ENCODE assay signal across 9 cellular contexts in genomic region chr1:156624814-156625435, GRCh38. TPM values are rescaled to one million over a fixed set of nuclear protein-coding genes. Genes with fewer than 3 reads are reported as not detected.
DNase-seq lines count a peak whose midpoint lies in the region; ATAC-seq, FAIRE-seq and TF ChIP-seq lines count a peak whose summit lies in the region.
"Had no signal": no experiment of that assay in that cellular context is flagged by ENCODE, and none has a peak within 500 bp of the region (broad histone marks: within the 10 kb centered on the region; RNA-seq: fewer than 3 reads in every experiment).

No MANE protein-coding gene starts in this region.

- no peak overlapping the region for H3K23ac ChIP-seq in H1 (ENCODE audit: insufficient read length)

- H3K4me2 ChIP-seq in H1 (ENCODE audit: insufficient read depth in 1 of 2, low read depth in 2 of 2, low read length in 2 of 2), result peak overlapping the region; percentile 81 to 99

- peak overlapping the region; percentile 65; the same call in 1 of the 2 replicates for H2BK15ac ChIP-seq in H1 (ENCODE audit: low read length)

- H4K20me1 ChIP-seq in H1 (replicated peaks in 1 of 2; ENCODE audit: control insufficient read depth in 1 of 2, insufficient read depth in 2 of 2, low read length in 2 of 2), result peaks cover 0 to 1% of the 10 kb centered on the region in 2 experiments

- no peak overlapping the region for H2BK5ac ChIP-seq in H1 (ENCODE audit: low read depth, low read length)

- H2BK12ac ChIP-seq in H1 (ENCODE audit: low read depth, low read length), result no peak overlapping the region

- no peak overlapping the region for H4K5ac ChIP-seq in H1 (ENCODE audit: insufficient read length, low read depth, low read length)

- H2AK5ac ChIP-seq in H1 (ENCODE audit: low read depth, low read length), result no peak overlapping the region

- H3K9me3 Mint-ChIP-seq in natural killer cell, result no peaks in the 10 kb centered on the region

- POLR2A ChIA-PET in AG04450 (lab: Yijun Ruan, JAX) (interaction anchor here (0.5 kb wide), 1 partner anchor 17 kb away, joined by 3 read pairs; no protein-coding TSS in a partner anchor), H1 (lab: Charles Lee; ENCODE audit: partially characterized antibody) (interaction anchor here (0.6 to 5.8 kb wide), 15 partner anchors 16 to 166 kb away, joined by 3 to 46 read pairs (median 5); partner anchors contain the start of genes BCAN and NES)

- H3K27me3 ChIP-seq in AG04450 (ENCODE audit: control insufficient read depth, insufficient read depth, low read length) (peaks cover 46% of the 10 kb centered on the region), HUES64 (ENCODE audit: insufficient read depth, low read length) (peaks cover 70% of the 10 kb centered on the region), H1 (replicated peaks in 1 of 4; ENCODE audit: control insufficient read depth in 3 of 4, extremely low read depth in 1 of 4, insufficient read depth in 3 of 4, low read length in 3 of 4) (peaks cover 31 to 57% (median 41%) of the 10 kb centered on the region in 4 experiments)

- no peak overlapping the region for H2BK120ac ChIP-seq in H1 (replicated peaks; ENCODE audit: low read depth, low read length)

- H3K56ac ChIP-seq in H1 (replicated peaks; ENCODE audit: insufficient read length, low read depth, low read length), result no peak overlapping the region

- CTCF ChIA-PET in AG04450 (lab: Charles Lee), result interaction anchor here (0.7 to 6.5 kb wide), 8 partner anchors 13 to 179 kb away, joined by 3 to 175 read pairs (median 6); partner anchors contain the start of genes ISG20L2, METTL25B and NES
- CTCF ChIA-PET in H1 (lab: Charles Lee; ENCODE audit: partially characterized antibody), result interaction anchor here (0.5 to 43.0 kb wide), 31 partner anchors 8 to 288 kb away, joined by 3 to 868 read pairs (median 4); partner anchors contain the start of genes BCAN, CRABP2, ISG20L2 and MEF2D

- TF ChIP-seq EP300 in H1 (IDR thresholded peaks at IDR 0.05; ENCODE audit: borderline replicate concordance in 1 of 2, low read depth in 2 of 2, low read length in 2 of 2), result no peak

- TF ChIP-seq POLR2A in H1 (IDR thresholded peaks at IDR 0.05; ENCODE audit: control extremely low read depth in 1 of 2, low read depth in 2 of 2, low read length in 2 of 2), result no peak

- H3K27ac Mint-ChIP-seq in natural killer cell, result no peak overlapping the region

- H4K8ac ChIP-seq in H1 (ENCODE audit: extremely low read depth, insufficient read depth, low read length), result peak overlapping the region; percentile 84

- H3K9me3 ChIP-seq in AG04450 (ENCODE audit: control insufficient read depth, insufficient read depth, low read length), result no peaks in the 10 kb centered on the region; the same call in 1 of the 2 replicates
- no peaks in the 10 kb centered on the region for H3K9me3 ChIP-seq in HUES64 (ENCODE audit: insufficient read depth, low read depth, low read length)
- no peaks in the 10 kb centered on the region for H3K9me3 ChIP-seq in H1 (ENCODE audit: insufficient read depth in 2 of 2, low read depth in 1 of 2, low read length in 1 of 2)
- H3K9me3 ChIP-seq: adrenal gland had no signal

- ATAC-seq in natural killer cell (peak in 1 of 3 donors; percentile 24), GM19467 (IDR thresholded peaks at IDR 0.05; ENCODE audit: unreplicated experiment) (no peak), HG02571 (IDR thresholded peaks at IDR 0.05; ENCODE audit: unreplicated experiment) (no peak), sciatic nerve (no peak)

- TF ChIP-seq RAD21 in H1 (IDR thresholded peaks at IDR 0.05 in 1 of 2, conservative IDR thresholded peaks at IDR 0.05 in 1 of 2; ENCODE audit: low read depth in 2 of 2, low read length in 2 of 2), result no peak

- peak overlapping the region; percentile 20; the same call in 1 of the 2 replicates for H2AFZ ChIP-seq in H1 (ENCODE audit: low read length)

- H3K4ac ChIP-seq in H1 (replicated peaks; ENCODE audit: insufficient read length, low read depth, low read length), result no peak overlapping the region

- H4K91ac ChIP-seq in H1 (replicated peaks; ENCODE audit: insufficient read length, low read length), result no peak overlapping the region

- H3K4me1 ChIP-seq in HUES64 (ENCODE audit: insufficient read depth, low read length) (no peaks in the 10 kb centered on the region), H1 (replicated peaks in 1 of 4; ENCODE audit: control insufficient read depth in 3 of 4, insufficient read depth in 4 of 4, low read length in 3 of 4) (peaks cover 0 to 9% (median 2%) of the 10 kb centered on the region in 4 experiments; a peak in 5 of 7 replicates)

- peak overlapping the region; percentile 15; the same call in 1 of the 2 replicates for H3K18ac ChIP-seq in H1 (ENCODE audit: extremely low read depth, low read length)

- H3K27me3 Mint-ChIP-seq in natural killer cell (ENCODE audit: low read depth in 2 of 2), result peaks cover 56 to 58% of the 10 kb centered on the region in 2 donors

- intact Hi-C loops in natural killer cell (cut with micrococcal nuclease) (loop anchor here (5.0 kb wide), 1 partner anchor 52 kb away; the partner anchor contains the start of gene NES), sciatic nerve (cut with DNase I) (no loop called here)

- no peak overlapping the region for H3K27ac ChIP-seq in AG04450 (ENCODE audit: low read depth, low read length)
- H3K27ac ChIP-seq in HUES64 (ENCODE audit: low read depth, low read length), result no peak overlapping the region
- no peak overlapping the region for H3K27ac ChIP-seq in H1 (ENCODE audit: low read depth, low read length)

- H3K4me1 Mint-ChIP-seq in natural killer cell, result peaks cover 7 to 8% of the 10 kb centered on the region in 2 donors

- H3K79me2 ChIP-seq in H1 (ENCODE audit: control insufficient read depth in 1 of 2, insufficient read depth in 2 of 2, low read length in 2 of 2), result no peaks in the 10 kb centered on the region

- FAIRE-seq in H1 (lab: Jason Lieb, UNC), result no peak

- H3K4me3 ChIP-seq in AG04450 (ENCODE audit: low read depth, low read length), result peak overlapping the region; percentile 35; the same call in 1 of the 2 replicates
- peak overlapping the region; percentile 68 for H3K4me3 ChIP-seq in HUES64 (ENCODE audit: low read length)
- peak overlapping the region; percentile 44 to 71 (median 48) for H3K4me3 ChIP-seq in H1 (ENCODE audit: extremely low read depth in 1 of 4, insufficient read depth in 2 of 4, low read depth in 3 of 4, low read length in 4 of 4)

- no peak overlapping the region for H2BK20ac ChIP-seq in H1 (ENCODE audit: low read length)

- no peaks in the 10 kb centered on the region for H3K79me1 ChIP-seq in H1 (ENCODE audit: low read depth, low read length)

- H3K14ac ChIP-seq in H1 (ENCODE audit: insufficient read length), result no peak overlapping the region

- TF ChIP-seq CTCF in AG04450 (IDR thresholded peaks at IDR 0.05; ENCODE audit: low read depth, low read length) (no peak), H1 (IDR thresholded peaks at IDR 0.05; ENCODE audit: control extremely low read depth in 1 of 3, insufficient read depth in 1 of 3, low read depth in 1 of 3, low read length in 3 of 3) (no peak), natural killer cell (IDR thresholded peaks at IDR 0.05) (no peak)

- H3K36me3 Mint-ChIP-seq in natural killer cell, result no peaks in the 10 kb centered on the region

- no peak for DNase-seq in AG04450 (ENCODE audit: low read depth, low spot score)
- no peak for DNase-seq in H1 (ENCODE audit: low read depth in 1 of 2, low spot score in 2 of 2)
- no peak for DNase-seq in natural killer cell
- no peak for DNase-seq in NCI-H2107 treated with DMSO at 0.1 percent for 48 hours (lab: John Stamatoyannopoulos, UW; ENCODE audit: unreplicated experiment)
- no peak for DNase-seq in sciatic nerve (ENCODE audit: low spot score)

- H3K4me3 Mint-ChIP-seq in natural killer cell, result peak overlapping the region; percentile 40

- no peak overlapping the region for H3K9ac ChIP-seq in HUES64 (ENCODE audit: low read depth, low read length)
- peak overlapping the region in 2 of 4 experiments; percentile 14 to 43; a peak in 1 of 7 replicates for H3K9ac ChIP-seq in H1 (replicated peaks in 1 of 4; ENCODE audit: extremely low read depth in 1 of 4, low read depth in 3 of 4, low read length in 3 of 4)

- WGBS in HUES64, result 2% methylated on average over 50 of the region's 55 CpGs
- WGBS in H1 (ENCODE audit: extremely low coverage in 1 of 2, insufficient coverage in 1 of 2, insufficient read length in 1 of 2, insufficient replicate concordance in 2 of 2, low coverage in 1 of 2, low lambda C conversion rate in 2 of 2, missing lambda C conversion rate in 1 of 2), 2 experiments, result 2% methylated on average over 46 of the region's 55 CpGs; no CpG with 5 or more reads in 1 of the 2 experiments

- H3K36me3 ChIP-seq in HUES64 (ENCODE audit: insufficient read depth, low read length) (no peaks in the 10 kb centered on the region), H1 (ENCODE audit: control insufficient read depth in 2 of 4, insufficient read depth in 4 of 4, low read length in 3 of 4) (no peaks in the 10 kb centered on the region; a peak in 1 of 8 replicates)
- H3K36me3 ChIP-seq: adrenal gland had no signal

- peaks cover 20% of the 10 kb centered on the region; the same call in 1 of the 2 replicates for H3K23me2 ChIP-seq in H1 (ENCODE audit: low read depth, low read length)

RNA-seq across cellular contexts. Expression of gene HAPLN2, which starts 5.7 kb away (rescaled TPM):
- polyA plus RNA-seq in AG04450 (2011; rRNA removed), result not detected in 2 replicates
- polyA minus RNA-seq in AG04450 (2011; rRNA and poly(A)+ RNA removed), result not detected in 2 replicates
- not detected for polyA plus RNA-seq in HUES64 (2013, experiment 1 of 2)
- 0.19 TPM for polyA plus RNA-seq in HUES64 (2013, experiment 2 of 2)
- 0.19 TPM in 1 of 2 replicates, not detected in the other for total RNA-seq in H1 (2021; fragmentation: NEBNext Ultra II Directional; extraction: Animal tissue kit (Norgen Biotek cat#: 25700))
- 0.51 and 1.2 TPM in 2 replicates for polyA plus RNA-seq in H1 (2011; rRNA removed)
- 0.81 TPM for polyA plus RNA-seq in H1 (2011; cell fraction: cytosol; rRNA removed)
- polyA plus RNA-seq in H1 (2011; cell fraction: nucleus; rRNA removed), result 3.4 TPM
- 0.40 to 0.92 TPM (median 0.72 TPM) in 3 of 4 replicates, not detected in the other for polyA plus RNA-seq in H1 (2012, experiment 1 of 2)
- polyA plus RNA-seq in H1 (2012, experiment 2 of 2), result not detected
- polyA plus RNA-seq in H1 (2013, experiment 1 of 2), result 0.45 TPM
- 0.15 TPM for polyA plus RNA-seq in H1 (2013, experiment 2 of 2)
- polyA minus RNA-seq in H1 (2011; rRNA and poly(A)+ RNA removed), result not detected in 2 replicates
- polyA minus RNA-seq in H1 (2011; cell fraction: cytosol; rRNA and poly(A)+ RNA removed), result not detected
- polyA minus RNA-seq in H1 (2011; cell fraction: nucleus; rRNA and poly(A)+ RNA removed), result 0.50 TPM
- total RNA-seq in natural killer cell, result not detected
- 5.5 TPM for total RNA-seq in sciatic nerve

RNA-seq across cellular contexts. Expression of gene BCAN, which starts 17.0 kb away (rescaled TPM):
- polyA plus RNA-seq in AG04450 (2011; rRNA removed), result 0.05 TPM in 1 of 2 replicates, not detected in the other
- not detected in 2 replicates for polyA minus RNA-seq in AG04450 (2011; rRNA and poly(A)+ RNA removed)
- 1.6 TPM for polyA plus RNA-seq in HUES64 (2013, experiment 1 of 2)
- polyA plus RNA-seq in HUES64 (2013, experiment 2 of 2), result 2.0 TPM
- 3.8 and 4.5 TPM in 2 replicates for total RNA-seq in H1 (2021; fragmentation: NEBNext Ultra II Directional; extraction: Animal tissue kit (Norgen Biotek cat#: 25700))
- 17.1 and 24.0 TPM in 2 replicates for polyA plus RNA-seq in H1 (2011; rRNA removed)
- 11.2 TPM for polyA plus RNA-seq in H1 (2011; cell fraction: cytosol; rRNA removed)
- polyA plus RNA-seq in H1 (2011; cell fraction: nucleus; rRNA removed), result 25.7 TPM
- polyA plus RNA-seq in H1 (2012, experiment 1 of 2), result 8.8 to 14.0 TPM (median 12.1 TPM) in 4 replicates
- 10.6 TPM for polyA plus RNA-seq in H1 (2012, experiment 2 of 2)
- polyA plus RNA-seq in H1 (2013, experiment 1 of 2), result 8.6 TPM
- polyA plus RNA-seq in H1 (2013, experiment 2 of 2), result 6.8 TPM
- polyA minus RNA-seq in H1 (2011; rRNA and poly(A)+ RNA removed), result 4.3 and 12.9 TPM in 2 replicates
- 7.8 TPM for polyA minus RNA-seq in H1 (2011; cell fraction: cytosol; rRNA and poly(A)+ RNA removed)
- polyA minus RNA-seq in H1 (2011; cell fraction: nucleus; rRNA and poly(A)+ RNA removed), result 6.8 TPM
- total RNA-seq in natural killer cell, result under 1 TPM; 0.18 to 0.25 (median 0.19) TPM
- 0.27 TPM for total RNA-seq in sciatic nerve

RNA-seq across cellular contexts. Expression of gene GPATCH4, which starts 23.6 kb away (rescaled TPM):
- polyA plus RNA-seq in AG04450 (2011; rRNA removed), result 23.1 and 27.6 TPM in 2 replicates
- polyA minus RNA-seq in AG04450 (2011; rRNA and poly(A)+ RNA removed), result 17.9 and 22.8 TPM in 2 replicates
- 49.9 TPM for polyA plus RNA-seq in HUES64 (2013, experiment 1 of 2)
- 44.9 TPM for polyA plus RNA-seq in HUES64 (2013, experiment 2 of 2)
- 47.9 and 48.5 TPM in 2 replicates for total RNA-seq in H1 (2021; fragmentation: NEBNext Ultra II Directional; extraction: Animal tissue kit (Norgen Biotek cat#: 25700))
- polyA plus RNA-seq in H1 (2011; rRNA removed), result 19.3 and 20.5 TPM in 2 replicates
- 41.0 TPM for polyA plus RNA-seq in H1 (2011; cell fraction: cytosol; rRNA removed)
- polyA plus RNA-seq in H1 (2011; cell fraction: nucleus; rRNA removed), result 26.5 TPM
- polyA plus RNA-seq in H1 (2012, experiment 1 of 2), result 71.6 to 116 TPM (median 83.2 TPM) in 4 replicates
- 13.8 TPM for polyA plus RNA-seq in H1 (2012, experiment 2 of 2)
- polyA plus RNA-seq in H1 (2013, experiment 1 of 2), result 53.9 TPM
- polyA plus RNA-seq in H1 (2013, experiment 2 of 2), result 53.2 TPM
- polyA minus RNA-seq in H1 (2011; rRNA and poly(A)+ RNA removed), result 53.2 and 70.6 TPM in 2 replicates
- 23.5 TPM for polyA minus RNA-seq in H1 (2011; cell fraction: cytosol; rRNA and poly(A)+ RNA removed)
- polyA minus RNA-seq in H1 (2011; cell fraction: nucleus; rRNA and poly(A)+ RNA removed), result 85.1 TPM
- 10 to 100 TPM; 19.3 to 27.3 (median 22.1) TPM for total RNA-seq in natural killer cell
- total RNA-seq in sciatic nerve, result 19.7 TPM

RNA-seq across cellular contexts. Expression of gene NAXE, which starts 33.3 kb away (rescaled TPM):
- polyA plus RNA-seq in AG04450 (2011; rRNA removed) (29.9 and 38.7 TPM in 2 replicates), H1 (2011; rRNA removed) (74.3 and 99.5 TPM in 2 replicates)
- polyA minus RNA-seq in AG04450 (2011; rRNA and poly(A)+ RNA removed), result 31.8 and 44.1 TPM in 2 replicates
- 64.0 TPM for polyA plus RNA-seq in HUES64 (2013, experiment 1 of 2)
- polyA plus RNA-seq in HUES64 (2013, experiment 2 of 2), result 68.0 TPM
- total RNA-seq in H1 (2021; fragmentation: NEBNext Ultra II Directional; extraction: Animal tissue kit (Norgen Biotek cat#: 25700)), result 73.1 and 75.4 TPM in 2 replicates
- 81.7 TPM for polyA plus RNA-seq in H1 (2011; cell fraction: cytosol; rRNA removed)
- 111 TPM for polyA plus RNA-seq in H1 (2011; cell fraction: nucleus; rRNA removed)
- 74.5 to 117 TPM (median 106 TPM) in 4 replicates for polyA plus RNA-seq in H1 (2012, experiment 1 of 2)
- 142 TPM for polyA plus RNA-seq in H1 (2012, experiment 2 of 2)
- polyA plus RNA-seq in H1 (2013, experiment 1 of 2), result 84.0 TPM
- 93.6 TPM for polyA plus RNA-seq in H1 (2013, experiment 2 of 2)
- polyA minus RNA-seq in H1 (2011; rRNA and poly(A)+ RNA removed), result 43.2 and 70.3 TPM in 2 replicates
- polyA minus RNA-seq in H1 (2011; cell fraction: cytosol; rRNA and poly(A)+ RNA removed), result 32.7 TPM
- polyA minus RNA-seq in H1 (2011; cell fraction: nucleus; rRNA and poly(A)+ RNA removed), result 59.4 TPM
- total RNA-seq in natural killer cell (10 to 100 TPM; 32.6 to 52.5 (median 36.6) TPM), sciatic nerve (47.3 TPM)

RNA-seq across cellular contexts. Expression of gene TTC24, which starts 45.4 kb away (rescaled TPM):
- not detected in 2 replicates for polyA plus RNA-seq in AG04450 (2011; rRNA removed)
- polyA minus RNA-seq in AG04450 (2011; rRNA and poly(A)+ RNA removed), result not detected in 2 replicates
- not detected for polyA plus RNA-seq in HUES64 (2013, experiment 1 of 2)
- polyA plus RNA-seq in HUES64 (2013, experiment 2 of 2), result not detected
- not detected in 2 replicates for total RNA-seq in H1 (2021; fragmentation: NEBNext Ultra II Directional; extraction: Animal tissue kit (Norgen Biotek cat#: 25700))
- 0.08 TPM in 1 of 2 replicates, not detected in the other for polyA plus RNA-seq in H1 (2011; rRNA removed)
- 0.09 TPM for polyA plus RNA-seq in H1 (2011; cell fraction: cytosol; rRNA removed)
- polyA plus RNA-seq in H1 (2011; cell fraction: nucleus; rRNA removed), result 0.26 TPM
- not detected in 4 replicates for polyA plus RNA-seq in H1 (2012, experiment 1 of 2)
- not detected for polyA plus RNA-seq in H1 (2012, experiment 2 of 2)
- polyA plus RNA-seq in H1 (2013, experiment 1 of 2), result not detected
- 0.04 TPM for polyA plus RNA-seq in H1 (2013, experiment 2 of 2)
- not detected in 2 replicates for polyA minus RNA-seq in H1 (2011; rRNA and poly(A)+ RNA removed)
- not detected for polyA minus RNA-seq in H1 (2011; cell fraction: cytosol; rRNA and poly(A)+ RNA removed)
- 1.5 TPM for polyA minus RNA-seq in H1 (2011; cell fraction: nucleus; rRNA and poly(A)+ RNA removed)
- 1 to 10 TPM; 3.3 to 4.1 (median 4.0) TPM for total RNA-seq in natural killer cell
- total RNA-seq in sciatic nerve, result not detected
- total RNA-seq: adrenal gland had no signal
